In genomic region chr2:100561191-100561590, GRCh38 we compare ENCODE assay signal across 10 cellular contexts. TPM values are rescaled to one million over a fixed set of nuclear protein-coding genes. Genes with fewer than 3 reads are reported as not detected.
DNase-seq lines count a peak whose midpoint lies in the region; ATAC-seq and TF ChIP-seq lines count a peak whose summit lies in the region.
"Had no signal": no experiment of that assay in that cellular context is flagged by ENCODE, and none has a peak within 500 bp of the region (broad histone marks: within the 10 kb centered on the region; RNA-seq: fewer than 3 reads in every experiment).

No MANE protein-coding gene starts in this region.

- no peaks in the 10 kb centered on the region for H3K27me3 ChIP-seq in left ventricle myocardium inferior (ENCODE audit: low read depth)
- H3K27me3 ChIP-seq in heart right ventricle: no peaks in the 10 kb centered on the region
- H3K27me3 ChIP-seq in mesenchymal stem cell (ENCODE audit: control insufficient read depth in 1 of 2, insufficient read depth in 1 of 2, low read length in 2 of 2): no peaks in the 10 kb centered on the region
- H3K27me3 ChIP-seq in vagina: no peaks in the 10 kb centered on the region

- TF ChIP-seq CTCF in left ventricle myocardium inferior (IDR thresholded peaks at IDR 0.05; ENCODE audit: borderline replicate concordance) (no peak), heart right ventricle (IDR thresholded peaks at IDR 0.05) (no peak), vagina (IDR thresholded peaks at IDR 0.05) (no peak)

- H3K9me3 ChIP-seq in left ventricle myocardium inferior (replicated peaks): no peaks in the 10 kb centered on the region
- no peaks in the 10 kb centered on the region for H3K9me3 ChIP-seq in heart right ventricle
- H3K9me3 ChIP-seq in mesenchymal stem cell (ENCODE audit: control insufficient read depth, low read length): no peaks in the 10 kb centered on the region
- H3K9me3 ChIP-seq in vagina: no peaks in the 10 kb centered on the region

- no peak overlapping the region for H2BK5ac ChIP-seq in mesenchymal stem cell (ENCODE audit: low read depth, low read length, poor library complexity, severe bottlenecking)

- H3K14ac ChIP-seq in mesenchymal stem cell (ENCODE audit: low read length in 2 of 2): no peak overlapping the region

- H3K27ac Mint-ChIP-seq in activated naive CD4-positive, alpha-beta T cell treated with anti-CD3 and anti-CD28 coated beads, Interleukin-2, amount 50 U/mL, for 72 hours: peak overlapping the region; percentile 94 to 97

- no peak overlapping the region for H2BK120ac ChIP-seq in mesenchymal stem cell (ENCODE audit: low read depth, low read length)

- H3K4me1 ChIP-seq in left ventricle myocardium inferior: peaks cover 18% of the 10 kb centered on the region
- H3K4me1 ChIP-seq in heart right ventricle: peaks cover 0 to 25% (median 13%) of the 10 kb centered on the region in 9 donors
- peaks cover 8% of the 10 kb centered on the region for H3K4me1 ChIP-seq in mesenchymal stem cell (ENCODE audit: control insufficient read depth, insufficient read depth, low read depth, low read length)
- H3K4me1 ChIP-seq in vagina: peaks cover 20% of the 10 kb centered on the region

- no peak overlapping the region for H2AK5ac ChIP-seq in mesenchymal stem cell (ENCODE audit: low read length, severe bottlenecking)

- H3K9me3 Mint-ChIP-seq in activated naive CD4-positive, alpha-beta T cell treated with anti-CD3 and anti-CD28 coated beads, Interleukin-2, amount 50 U/mL, for 72 hours: peaks cover 0 to 5% of the 10 kb centered on the region in 2 donors

- H3K4me3 ChIP-seq in left ventricle myocardium inferior (no peak overlapping the region), heart right ventricle (no peak overlapping the region), mesenchymal stem cell (ENCODE audit: insufficient read depth in 1 of 2, low read depth in 1 of 2, low read length in 2 of 2) (no peak overlapping the region), vagina (no peak overlapping the region)

- no peak overlapping the region for H4K91ac ChIP-seq in mesenchymal stem cell (ENCODE audit: low read length)

- H3K36me3 ChIP-seq in left ventricle myocardium inferior (no peaks in the 10 kb centered on the region), heart right ventricle (peaks cover 0 to 6% (median 0%) of the 10 kb centered on the region in 9 donors), mesenchymal stem cell (ENCODE audit: control insufficient read depth in 1 of 2, insufficient read depth in 2 of 2, low read depth in 1 of 2, low read length in 2 of 2) (peaks cover under 1 to 2% of the 10 kb centered on the region in 2 experiments), vagina (no peaks in the 10 kb centered on the region)

- H3K79me1 ChIP-seq in mesenchymal stem cell (replicated peaks; ENCODE audit: low read length, poor library complexity, severe bottlenecking): peaks cover 11% of the 10 kb centered on the region

- 96 to 100% methylated on average over 4 of the region's 4 CpGs for WGBS in heart right ventricle, 2 donors
- 100% methylated on average over 3 of the region's 4 CpGs for whole genome bisulfite sequencing in mesenchymal stem cell

- H2AFZ ChIP-seq in mesenchymal stem cell (ENCODE audit: low read depth, low read length): no peak overlapping the region

- H3K36me3 Mint-ChIP-seq in activated naive CD4-positive, alpha-beta T cell treated with anti-CD3 and anti-CD28 coated beads, Interleukin-2, amount 50 U/mL, for 72 hours: peaks cover 5 to 7% of the 10 kb centered on the region in 2 donors

- TF ChIP-seq POLR2A in vagina (IDR thresholded peaks at IDR 0.05): no peak

- H3K27ac ChIP-seq in left ventricle myocardium inferior (replicated peaks) (peak overlapping the region; percentile 95), heart right ventricle (peak overlapping the region in 5 of 10 donors; percentile 89 to 96 (median 90)), mesenchymal stem cell (ENCODE audit: low read length, poor library complexity, severe bottlenecking) (no peak overlapping the region), vagina (peak overlapping the region; percentile 88)

- no peak overlapping the region for H3K23ac ChIP-seq in mesenchymal stem cell (ENCODE audit: low read length in 2 of 2)

- no peak for ATAC-seq in heart right ventricle
- no peak for ATAC-seq in activated naive CD4-positive, alpha-beta T cell treated with anti-CD3 and anti-CD28 coated beads, Interleukin-2, amount 50 U/mL, for 72 hours
- no peak for ATAC-seq in GM21447 (IDR thresholded peaks at IDR 0.05; ENCODE audit: unreplicated experiment)
- no peak for ATAC-seq in GM19395 (IDR thresholded peaks at IDR 0.05; ENCODE audit: unreplicated experiment)
- no peak for ATAC-seq in HG02840 (IDR thresholded peaks at IDR 0.05; ENCODE audit: low FRiP score, unreplicated experiment)

- H4K8ac ChIP-seq in mesenchymal stem cell (ENCODE audit: low read length): no peak overlapping the region

- intact Hi-C loops in left ventricle myocardium inferior (cut with micrococcal nuclease) (no loop called here), heart right ventricle (cut with DNase I) (loop anchor here in 3 of 10 donors (5.0 to 10.0 kb wide), 3 partner anchors 136 to 146 kb away; partner anchors contain the start of gene CHST10 (in 1 of the 3)), vagina (cut with DNase I) (no loop called here)

- H2BK12ac ChIP-seq in mesenchymal stem cell (ENCODE audit: low read length in 2 of 2): no peak overlapping the region

- no peak overlapping the region for H3K4me2 ChIP-seq in mesenchymal stem cell (ENCODE audit: low read length, poor library complexity, severe bottlenecking)

- no peak overlapping the region for H2BK15ac ChIP-seq in mesenchymal stem cell (ENCODE audit: low read depth, poor library complexity, severe bottlenecking)

- H3K4ac ChIP-seq in mesenchymal stem cell (ENCODE audit: low read depth in 1 of 2, low read length in 2 of 2): no peak overlapping the region

- no peak overlapping the region for H3K18ac ChIP-seq in mesenchymal stem cell (ENCODE audit: low read depth in 1 of 2, low read length in 2 of 2)

- DNase-seq in left ventricle myocardium inferior (no peak), heart right ventricle (no peak), mesenchymal stem cell (peak; percentile 53), vagina (ENCODE audit: extremely low spot score in 2 of 2) (no peak)
- DNase-seq in activated naive CD4-positive, alpha-beta T cell treated with anti-CD3 and anti-CD28 coated beads, Interleukin-2, amount 50 U/mL, for 72 hours (ENCODE audit: low spot score in 2 of 2): no peak
- DNase-seq: activated CD4-positive, alpha-beta T cell treated with anti-CD3 and anti-CD28 coated beads for 48 hours; cerebellar nuclear complex had no signal

- no peak overlapping the region for H3K9ac ChIP-seq in mesenchymal stem cell (ENCODE audit: low read length)

RNA-seq across cellular contexts. Expression of gene PDCL3, which starts 1.6 kb away (rescaled TPM):
- 27.6 TPM for total RNA-seq in left ventricle myocardium inferior
- 10 to 100 TPM; 17.0 to 30.0 (median 23.4) TPM for total RNA-seq in heart right ventricle
- 10 to 100 TPM; 23.3 to 24.1 TPM for polyA plus RNA-seq in heart right ventricle
- 10 to 100 TPM; 37.0 to 39.5 TPM for total RNA-seq in activated naive CD4-positive, alpha-beta T cell treated with anti-CD3 and anti-CD28 coated beads, Interleukin-2, amount 50 U/mL, for 72 hours
- 18.8 TPM for polyA plus RNA-seq in mesenchymal stem cell (2013, experiment 1 of 2)
- polyA plus RNA-seq in mesenchymal stem cell (2013, experiment 2 of 2): 19.6 TPM
- 20.1 TPM for total RNA-seq in vagina
